28 cellular contexts compared by ENCODE assay signal in genomic region chr11:19766810-19767209, GRCh38. TPM values are rescaled to one million over a fixed set of nuclear protein-coding genes. Genes with fewer than 3 reads are reported as not detected.
A peak's percentile ranks its signal among the peaks of the same experiment; 100 is the strongest.
DNase-seq lines count a peak whose midpoint lies in the region; ATAC-seq and TF ChIP-seq lines count a peak whose summit lies in the region.
"Had no signal": no experiment of that assay in that cellular context is flagged by ENCODE, and none has a peak within 500 bp of the region (broad histone marks: within the 10 kb centered on the region; RNA-seq: fewer than 3 reads in every experiment).

No MANE protein-coding gene starts in this region.

- H3K36me3 ChIP-seq in breast epithelium (no peaks in the 10 kb centered on the region), sigmoid colon (no peaks in the 10 kb centered on the region)
- H3K36me3 ChIP-seq: tibial nerve had no signal

- DNase-seq in MCF 10A (ENCODE audit: unreplicated experiment) (peak; percentile 46), breast epithelium (ENCODE audit: low spot score in 2 of 2) (no peak), M059J (ENCODE audit: low read depth) (peak; percentile 65), fibroblast of mammary gland (ENCODE audit: low read depth) (peak; percentile 66), sigmoid colon (no peak), type B pancreatic cell (ENCODE audit: extremely low spot score, unreplicated experiment) (no peak), SIG-M5 treated with dmso at 0.1 percent for 504 hours (lab: John Stamatoyannopoulos, UW; ENCODE audit: unreplicated experiment) (no peak)
- DNase-seq: 8988T; activated CD4-positive, alpha-beta T cell treated with anti-CD3 and anti-CD28 coated beads, Interleukin-2, amount 50 U/mL, for 4 hours; activated CD4-positive, CD25-positive, alpha-beta regulatory T cell; CD8-positive, alpha-beta memory T cell; central memory CD4-positive, alpha-beta T cell; DMS79; naive thymus-derived CD8-positive, alpha-beta T cell; NCI-H1092 treated with DMSO at 0.1 percent for 48 hours; NCI-H1930; NCI-H748 treated with DMSO at 0.1 percent for 48 hours; RPMI8226; T1000 had no signal

- H3K27me3 Mint-ChIP-seq in MCF 10A (ENCODE audit: insufficient read depth, unreplicated experiment) (no peaks in the 10 kb centered on the region), type B pancreatic cell (peaks cover 32% of the 10 kb centered on the region)

- no peaks in the 10 kb centered on the region for H3K27me3 ChIP-seq in breast epithelium
- H3K27me3 ChIP-seq in sigmoid colon: no peaks in the 10 kb centered on the region
- H3K27me3 ChIP-seq: ascending aorta, tibial nerve had no signal

- H3K36me3 Mint-ChIP-seq in MCF 10A (ENCODE audit: insufficient read depth, unreplicated experiment) (peaks cover 9% of the 10 kb centered on the region), type B pancreatic cell (no peaks in the 10 kb centered on the region)
- H3K36me3 Mint-ChIP-seq: activated naive CD4-positive, alpha-beta T cell treated with anti-CD3 and anti-CD28 coated beads, Interleukin-2, amount 50 U/mL, for 24 hours; CD8-positive, alpha-beta memory T cell; naive thymus-derived CD8-positive, alpha-beta T cell had no signal

- intact Hi-C loops in MCF 10A (cut with micrococcal nuclease) (no loop called here), breast epithelium (cut with DNase I; ENCODE audit: low total_unique reads) (no loop called here), sigmoid colon (cut with DNase I) (no loop called here)

- no peak for TF ChIP-seq POLR2A in breast epithelium (IDR thresholded peaks at IDR 0.05)
- TF ChIP-seq POLR2A in sigmoid colon (IDR thresholded peaks at IDR 0.05): no peak

- CTCF ChIA-PET in MCF 10A (lab: Yijun Ruan, JAX): interaction anchor here (0.8 to 1.9 kb wide), 6 partner anchors 11 to 696 kb away, joined by 3 to 13 read pairs (median 4); no protein-coding TSS in a partner anchor

- TF ChIP-seq CTCF in MCF 10A (IDR thresholded peaks at IDR 0.05; ENCODE audit: unreplicated experiment) (no peak), breast epithelium (IDR thresholded peaks at IDR 0.05) (no peak), fibroblast of mammary gland (conservative IDR thresholded peaks at IDR 0.05; ENCODE audit: control insufficient read depth, insufficient read depth, low read depth, low read length) (no peak), sigmoid colon (IDR thresholded peaks at IDR 0.05) (no peak), type B pancreatic cell (conservative IDR thresholded peaks at IDR 0.05) (no peak)

- ATAC-seq in GM19455 (IDR thresholded peaks at IDR 0.05; ENCODE audit: unreplicated experiment): no peak
- ATAC-seq: left colon; naive thymus-derived CD8-positive, alpha-beta T cell had no signal

- H3K9me3 Mint-ChIP-seq in MCF 10A (ENCODE audit: unreplicated experiment): no peaks in the 10 kb centered on the region
- H3K9me3 Mint-ChIP-seq in type B pancreatic cell: no peaks in the 10 kb centered on the region
- H3K9me3 Mint-ChIP-seq: activated naive CD4-positive, alpha-beta T cell treated with anti-CD3 and anti-CD28 coated beads, Interleukin-2, amount 50 U/mL, for 24 hours; activated T-helper 1 cell treated with anti-CD3 and anti-CD28 coated beads, Interleukin-12 subunit alpha, Interleukin-12 subunit beta, Interleukin-2, Interleukin-4 antibody, amounts not matched to agents 30 ng/mL and 10 ng/mL and 1 ng/mL, durations not matched to agents 14 hours and 24 hours and 36 hours; CD8-positive, alpha-beta memory T cell; naive thymus-derived CD8-positive, alpha-beta T cell; stimulated activated naive CD8-positive, alpha-beta T cell treated with anti-CD3 and anti-CD28 coated beads, Interleukin-15, Interleukin-2, amounts not matched to agents 100 ng/mL and 50 ng/mL, for 24 hours had no signal

- H3K4me1 Mint-ChIP-seq in MCF 10A (ENCODE audit: insufficient read depth, unreplicated experiment): peaks cover 9% of the 10 kb centered on the region
- H3K4me1 Mint-ChIP-seq in type B pancreatic cell (ENCODE audit: unreplicated experiment): peaks cover 32% of the 10 kb centered on the region
- H3K4me1 Mint-ChIP-seq: activated naive CD4-positive, alpha-beta T cell treated with anti-CD3 and anti-CD28 coated beads, Interleukin-2, amount 50 U/mL, for 24 hours; B cell; CD8-positive, alpha-beta memory T cell had no signal

- H3K27ac Mint-ChIP-seq in MCF 10A (ENCODE audit: low read depth, unreplicated experiment) (no peak overlapping the region), type B pancreatic cell (no peak overlapping the region)
- H3K27ac Mint-ChIP-seq: activated naive CD4-positive, alpha-beta T cell treated with anti-CD3 and anti-CD28 coated beads, Interleukin-2, amount 50 U/mL, for 24 hours; activated T-helper 1 cell treated with anti-CD3 and anti-CD28 coated beads, Interleukin-12 subunit alpha, Interleukin-12 subunit beta, Interleukin-2, Interleukin-4 antibody, amounts not matched to agents 30 ng/mL and 10 ng/mL and 1 ng/mL, durations not matched to agents 14 hours and 24 hours and 36 hours; B cell; CD8-positive, alpha-beta memory T cell; naive thymus-derived CD8-positive, alpha-beta T cell; stimulated activated naive CD8-positive, alpha-beta T cell treated with anti-CD3 and anti-CD28 coated beads, Interleukin-15, Interleukin-2, amounts not matched to agents 100 ng/mL and 50 ng/mL, for 24 hours had no signal

- H3K9me3 ChIP-seq in breast epithelium: no peaks in the 10 kb centered on the region
- H3K9me3 ChIP-seq in sigmoid colon: no peaks in the 10 kb centered on the region
- H3K9me3 ChIP-seq: ascending aorta, tibial nerve had no signal

- H3K27ac ChIP-seq in breast epithelium (no peak overlapping the region), sigmoid colon (peak overlapping the region in 3 of 4 donors; percentile 38 to 51 (median 45))
- H3K27ac ChIP-seq: ascending aorta, HL-60, tibial nerve had no signal

- TF ChIP-seq EP300 in sigmoid colon (IDR thresholded peaks at IDR 0.05): no peak

- POLR2A ChIA-PET in MCF 10A (lab: Yijun Ruan, JAX): no interaction called here

- H3K4me3 Mint-ChIP-seq in MCF 10A (ENCODE audit: unreplicated experiment) (no peak overlapping the region), type B pancreatic cell (no peak overlapping the region)
- H3K4me3 Mint-ChIP-seq: activated naive CD4-positive, alpha-beta T cell treated with anti-CD3 and anti-CD28 coated beads, Interleukin-2, amount 50 U/mL, for 24 hours; activated T-helper 1 cell treated with anti-CD3 and anti-CD28 coated beads, Interleukin-12 subunit alpha, Interleukin-12 subunit beta, Interleukin-2, Interleukin-4 antibody, amounts not matched to agents 30 ng/mL and 10 ng/mL and 1 ng/mL, durations not matched to agents 14 hours and 24 hours and 36 hours; B cell; CD8-positive, alpha-beta memory T cell; naive thymus-derived CD8-positive, alpha-beta T cell; stimulated activated naive CD8-positive, alpha-beta T cell treated with anti-CD3 and anti-CD28 coated beads, Interleukin-15, Interleukin-2, amounts not matched to agents 100 ng/mL and 50 ng/mL, for 24 hours had no signal

- H3K4me1 ChIP-seq in breast epithelium (no peaks in the 10 kb centered on the region), sigmoid colon (peaks cover 0 to 74% (median 61%) of the 10 kb centered on the region in 4 donors)

- H3K4me3 ChIP-seq in breast epithelium: no peak overlapping the region
- no peak overlapping the region for H3K4me3 ChIP-seq in fibroblast of mammary gland (ENCODE audit: control insufficient read depth, low read depth, low read length)
- H3K4me3 ChIP-seq in sigmoid colon: no peak overlapping the region
- H3K4me3 ChIP-seq: ascending aorta, tibial nerve had no signal

- BruUV-seq in MCF 10A (replicated peaks; lab: Mats Ljungman, UMichigan): no TSS peak

- WGBS in sigmoid colon, 2 donors: 64 to 69% methylated on average over 1 of the region's 1 CpG

RNA-seq across cellular contexts. Expression of gene NAV2, which starts 54.2 kb away (rescaled TPM):
- total RNA-seq in MCF 10A (2022) (116 and 139 TPM in 2 replicates), breast epithelium (10 to 100 TPM; 28.2 to 61.8 (median 31.4) TPM), sigmoid colon (10 to 100 TPM; 22.1 to 62.6 (median 38.2) TPM), type B pancreatic cell (ENCODE audit: low replicate concordance) (34.3 and 54.2 TPM in 2 replicates)
- total RNA-seq in M059J (2014; rRNA removed; shearing (Covaris generic)): 6.4 and 15.6 TPM in 2 replicates
- 1 to 10 TPM; 1.2 to 9.6 (median 2.3) TPM for polyA plus RNA-seq in sigmoid colon

Comparison
In these comparisons a context has a peak if more than half of its experiments do, and no peak if none do; other contexts are left out.
1. DNase-seq: peak in MCF 10A (single experiment), M059J (single experiment) and fibroblast of mammary gland (single experiment); none in breast epithelium (0 of 2), sigmoid colon (single experiment), type B pancreatic cell (single experiment) and SIG-M5 treated with dmso at 0.1 percent for 504 hours (single experiment).
2. H3K27ac ChIP-seq: peak in sigmoid colon (3 of 4); none in breast epithelium (0 of 2).